ENCODE assay signal across 8 cellular contexts in genomic region chr3:143084856-143085731, GRCh38. TPM values are rescaled to one million over a fixed set of nuclear protein-coding genes. Genes with fewer than 3 reads are reported as not detected.
A peak's percentile ranks its signal among the peaks of the same experiment; 100 is the strongest.
DNase-seq lines count a peak whose midpoint lies in the region; ATAC-seq and TF ChIP-seq lines count a peak whose summit lies in the region.

No MANE protein-coding gene starts in this region.

- H3K4me3 ChIP-seq in AG10803 (ENCODE audit: low read length) = no peak overlapping the region

- intact Hi-C loops in left colon (cut with DNase I, micrococcal nuclease) = no loop called here

- no peak for TF ChIP-seq CTCF in AG10803 (conservative IDR thresholded peaks at IDR 0.05; ENCODE audit: low read length)

- peak; percentile 31 for DNase-seq in AG10803 (ENCODE audit: low read depth)
- DNase-seq in astrocyte of the hippocampus (ENCODE audit: low read depth, low spot score) = peak; percentile 15
- DNase-seq in renal cortical epithelial cell (ENCODE audit: low read depth) = peak; percentile 58
- DNase-seq in NCI-H1105 treated with DMSO at 0.1 percent for 48 hours (lab: John Stamatoyannopoulos, UW) = no peak
- DNase-seq in DMS 273 (lab: John Stamatoyannopoulos, UW; ENCODE audit: unreplicated experiment) = no peak
- no peak for DNase-seq in left colon

- ATAC-seq in GM19372 (IDR thresholded peaks at IDR 0.05; ENCODE audit: low read depth, unreplicated experiment) (peak; percentile 46), HG03460 (IDR thresholded peaks at IDR 0.05; ENCODE audit: unreplicated experiment) (peak; percentile 51), left colon (no peak)

RNA-seq across cellular contexts. Expression of gene CHST2, which starts 34.5 kb away (rescaled TPM):
- total RNA-seq in renal cortical epithelial cell = 2.9 and 7.1 TPM in 2 replicates
- total RNA-seq in left colon = 1 to 10 TPM; 1.0 to 2.8 TPM

Comparison
In these comparisons a context has a peak if more than half of its experiments do, and no peak if none do; other contexts are left out.
1. DNase-seq: peak in AG10803 (single experiment), astrocyte of the hippocampus (single experiment) and renal cortical epithelial cell (single experiment); none in NCI-H1105 treated with DMSO at 0.1 percent for 48 hours (single experiment), DMS 273 (single experiment) and left colon (0 of 2).